In genomic region chr22:44305455-44305854, GRCh38 we compare ENCODE assay signal across 21 cellular contexts. TPM values are rescaled to one million over a fixed set of nuclear protein-coding genes. Genes with fewer than 3 reads are reported as not detected.
"Had no signal": no experiment of that assay in that cellular context is flagged by ENCODE, and none has a peak within 500 bp of the region (broad histone marks: within the 10 kb centered on the region; RNA-seq: fewer than 3 reads in every experiment).

No MANE protein-coding gene starts in this region.

- H3K27ac ChIP-seq: epithelial cell of prostate, left lung, parathyroid adenoma, right lobe of liver, thoracic aorta had no signal

- ATAC-seq: activated T-cell treated with anti-CD3 and anti-CD28 coated beads, Interleukin-2, amount 50 U/mL, for 72 hours; left lung; stimulated activated naive B cell treated with anti-CD40 and anti-IgM and Interleukin-4, amounts not matched to agents 10 μg/mL and 1 μg/mL and 100 μg/mL, for 72 hours had no signal

- H3K4me1 ChIP-seq: parathyroid adenoma, right lobe of liver had no signal

- H3K9ac ChIP-seq: parathyroid adenoma had no signal

- H3K4me1 Mint-ChIP-seq: activated B cell treated with CpG ODN at 0.5 μM for 24 hours; activated CD4-positive, alpha-beta memory T cell treated with anti-CD3 and anti-CD28 coated beads, Interleukin-2, amount 10 ng/mL, durations not matched to agents 7 days and 5 days; activated naive CD8-positive, alpha-beta T cell treated with anti-CD3 and anti-CD28 coated beads, Interleukin-2, amount 10 ng/mL, durations not matched to agents 7 days and 5 days; immature natural killer cell; stimulated activated naive B cell treated with anti-CD40 and anti-IgM and Interleukin-4, amounts not matched to agents 10 μg/mL and 1 μg/mL and 100 μg/mL, for 72 hours had no signal

- H3K27ac Mint-ChIP-seq: activated B cell treated with CpG ODN at 0.5 μM for 24 hours; activated CD4-positive, alpha-beta memory T cell treated with anti-CD3 and anti-CD28 coated beads, Interleukin-2, amount 10 ng/mL, durations not matched to agents 7 days and 5 days; activated naive CD4-positive, alpha-beta T cell treated with anti-CD3 and anti-CD28 coated beads for 36 hours; activated T-cell treated with anti-CD3 and anti-CD28 coated beads, Interleukin-2, amount 50 U/mL, for 72 hours; stimulated activated naive B cell treated with anti-CD40 and anti-IgM and Interleukin-4, amounts not matched to agents 10 μg/mL and 1 μg/mL and 100 μg/mL, for 72 hours; T-helper 1 cell treated with Interleukin-12 subunit alpha and Interleukin-12 subunit beta and Interleukin-4 antibody, amounts not matched to agents 30 μg/mL and 1 μg/mL, for 36 hours had no signal

- H3K9me3 ChIP-seq: left lung, right lobe of liver, thoracic aorta had no signal

- DNase-seq: activated B cell treated with CpG ODN at 0.5 μM for 24 hours; activated CD4-positive, alpha-beta memory T cell treated with anti-CD3 and anti-CD28 coated beads, Interleukin-2, amount 10 ng/mL, durations not matched to agents 7 days and 5 days; activated CD4-positive, alpha-beta T cell treated with anti-CD3 and anti-CD28 coated beads for 48 hours; activated effector memory CD4-positive, alpha-beta T cell treated with Interleukin-2 at 50 U/mL for 16 hours; activated naive CD4-positive, alpha-beta T cell treated with anti-CD3 and anti-CD28 coated beads for 36 hours; activated naive CD8-positive, alpha-beta T cell treated with anti-CD3 and anti-CD28 coated beads, Interleukin-2, amount 10 ng/mL, durations not matched to agents 7 days and 5 days; activated T-cell treated with anti-CD3 and anti-CD28 coated beads, Interleukin-2, amount 50 U/mL, for 72 hours; amygdala; immature natural killer cell; midbrain; right lobe of liver; small intestine; stimulated activated CD4-positive, alpha-beta T cell treated with anti-CD3 and anti-CD28 coated beads, Interleukin-15, amount 100 ng/mL, for 24 hours; stimulated activated naive B cell treated with anti-CD40 and anti-IgM and Interleukin-4, amounts not matched to agents 10 μg/mL and 1 μg/mL and 100 μg/mL, for 72 hours had no signal

- H3K27me3 ChIP-seq: right lobe of liver had no signal

- H3K4me3 Mint-ChIP-seq: activated B cell treated with CpG ODN at 0.5 μM for 24 hours; activated CD4-positive, alpha-beta memory T cell treated with anti-CD3 and anti-CD28 coated beads, Interleukin-2, amount 10 ng/mL, durations not matched to agents 7 days and 5 days; activated naive CD4-positive, alpha-beta T cell treated with anti-CD3 and anti-CD28 coated beads for 36 hours; activated naive CD8-positive, alpha-beta T cell treated with anti-CD3 and anti-CD28 coated beads, Interleukin-2, amount 10 ng/mL, durations not matched to agents 7 days and 5 days; activated T-cell treated with anti-CD3 and anti-CD28 coated beads, Interleukin-2, amount 50 U/mL, for 72 hours; immature natural killer cell; nephron; stimulated activated naive B cell treated with anti-CD40 and anti-IgM and Interleukin-4, amounts not matched to agents 10 μg/mL and 1 μg/mL and 100 μg/mL, for 72 hours; T-helper 1 cell treated with Interleukin-12 subunit alpha and Interleukin-12 subunit beta and Interleukin-4 antibody, amounts not matched to agents 30 μg/mL and 1 μg/mL, for 36 hours had no signal

- H3K27me3 Mint-ChIP-seq: activated CD4-positive, alpha-beta memory T cell treated with anti-CD3 and anti-CD28 coated beads, Interleukin-2, amount 10 ng/mL, durations not matched to agents 7 days and 5 days had no signal

- H3K9me3 Mint-ChIP-seq: activated B cell treated with CpG ODN at 0.5 μM for 24 hours; activated CD4-positive, alpha-beta memory T cell treated with anti-CD3 and anti-CD28 coated beads, Interleukin-2, amount 10 ng/mL, durations not matched to agents 7 days and 5 days; activated naive CD4-positive, alpha-beta T cell treated with anti-CD3 and anti-CD28 coated beads for 36 hours; activated naive CD8-positive, alpha-beta T cell treated with anti-CD3 and anti-CD28 coated beads, Interleukin-2, amount 10 ng/mL, durations not matched to agents 7 days and 5 days; activated T-cell treated with anti-CD3 and anti-CD28 coated beads, Interleukin-2, amount 50 U/mL, for 72 hours; immature natural killer cell; nephron; stimulated activated naive B cell treated with anti-CD40 and anti-IgM and Interleukin-4, amounts not matched to agents 10 μg/mL and 1 μg/mL and 100 μg/mL, for 72 hours; T-helper 1 cell treated with Interleukin-12 subunit alpha and Interleukin-12 subunit beta and Interleukin-4 antibody, amounts not matched to agents 30 μg/mL and 1 μg/mL, for 36 hours had no signal

- H3K36me3 ChIP-seq: left lung, right lobe of liver, thoracic aorta had no signal

- H3K4me3 ChIP-seq: left lung, lung, right lobe of liver, thoracic aorta had no signal

- H3K36me3 Mint-ChIP-seq: activated naive CD8-positive, alpha-beta T cell treated with anti-CD3 and anti-CD28 coated beads, Interleukin-2, amount 10 ng/mL, durations not matched to agents 7 days and 5 days; immature natural killer cell; stimulated activated naive B cell treated with anti-CD40 and anti-IgM and Interleukin-4, amounts not matched to agents 10 μg/mL and 1 μg/mL and 100 μg/mL, for 72 hours had no signal

RNA-seq across cellular contexts. Expression of gene SHISAL1, which starts 7.3 kb away (rescaled TPM):
- total RNA-seq: activated B cell treated with CpG ODN at 0.5 μM for 24 hours; activated CD4-positive, alpha-beta memory T cell treated with anti-CD3 and anti-CD28 coated beads, Interleukin-2, amount 10 ng/mL, durations not matched to agents 7 days and 5 days; activated naive CD4-positive, alpha-beta T cell treated with anti-CD3 and anti-CD28 coated beads for 36 hours; activated naive CD8-positive, alpha-beta T cell treated with anti-CD3 and anti-CD28 coated beads, Interleukin-2, amount 10 ng/mL, durations not matched to agents 7 days and 5 days; activated T-cell treated with anti-CD3 and anti-CD28 coated beads, Interleukin-2, amount 50 U/mL, for 72 hours had no signal
- polyA plus RNA-seq: immature natural killer cell had no signal
